1 cellular context compared by ENCODE assay signal in genomic region chr3:47443611-47443995, GRCh38.
TF ChIP-seq lines count a peak whose summit lies in the region.

No MANE protein-coding gene starts in this region.

TF ChIP-seq in HepG2, 621 proteins besides CTCF, POLR2A, EP300 and RAD21 (continued from another document):
- TF ChIP-seq ZNF407 (CRISPR knock-in tag; IDR thresholded peaks at IDR 0.05; ENCODE audit: not compliant biosample characterization) (no peak), TCF12 (IDR thresholded peaks at IDR 0.05) (no peak), TCF12 (CRISPR knock-in tag; IDR thresholded peaks at IDR 0.05) (no peak), SIX4 (CRISPR knock-in tag; IDR thresholded peaks at IDR 0.05) (no peak), ZFP36L2 (CRISPR knock-in tag; IDR thresholded peaks at IDR 0.05) (no peak)
TF ChIP-seq in HepG2: peak in this region for 60.
